Comparison of ENCODE assay signal across 16 cellular contexts in genomic region chr9:18037981-18038380, GRCh38.
A peak's percentile ranks its signal among the peaks of the same experiment; 100 is the strongest.
DNase-seq lines count a peak whose midpoint lies in the region; ATAC-seq and TF ChIP-seq lines count a peak whose summit lies in the region.
"Had no signal": no experiment of that assay in that cellular context is flagged by ENCODE, and none has a peak within 500 bp of the region (broad histone marks: within the 10 kb centered on the region; RNA-seq: fewer than 3 reads in every experiment).

No MANE protein-coding gene starts in this region.

- peaks cover 0 to 51% (median 4%) of the 10 kb centered on the region in 4 donors for H3K4me1 ChIP-seq in tibial artery
- H3K4me1 ChIP-seq in naive thymus-derived CD4-positive, alpha-beta T cell (ENCODE audit: control insufficient read depth in 2 of 2, insufficient read depth in 2 of 2, low read length in 2 of 2) = no peaks in the 10 kb centered on the region
- H3K4me1 ChIP-seq: BLaER1, Caco-2 had no signal

- TF ChIP-seq CTCF in tibial artery (IDR thresholded peaks at IDR 0.05) = no peak

- H3K27ac ChIP-seq in tibial artery = peak overlapping the region; percentile 2 to 50
- no peak overlapping the region for H3K27ac ChIP-seq in naive thymus-derived CD4-positive, alpha-beta T cell (ENCODE audit: low read depth, low read length)
- H3K27ac ChIP-seq: BLaER1 had no signal

- H3K27ac Mint-ChIP-seq in activated CD8-positive, alpha-beta memory T cell treated with anti-CD3 and anti-CD28 coated beads, Interleukin-2, amount 10 ng/mL, durations not matched to agents 7 days and 5 days = no peak overlapping the region
- H3K27ac Mint-ChIP-seq in naive thymus-derived CD4-positive, alpha-beta T cell = no peak overlapping the region
- H3K27ac Mint-ChIP-seq: CD8-positive, alpha-beta memory T cell; GM23338 had no signal

- H3K27me3 ChIP-seq in tibial artery = no peaks in the 10 kb centered on the region
- H3K27me3 ChIP-seq in naive thymus-derived CD4-positive, alpha-beta T cell (ENCODE audit: control insufficient read depth in 2 of 2, insufficient read depth in 2 of 2, low read length in 2 of 2) = no peaks in the 10 kb centered on the region
- H3K27me3 ChIP-seq: BLaER1 had no signal

- no peaks in the 10 kb centered on the region for H3K9me3 ChIP-seq in tibial artery
- no peaks in the 10 kb centered on the region for H3K9me3 ChIP-seq in naive thymus-derived CD4-positive, alpha-beta T cell (ENCODE audit: control insufficient read depth in 2 of 3, low read length in 3 of 3)
- H3K9me3 ChIP-seq: BLaER1, Caco-2, HAP-1 had no signal

- no peaks in the 10 kb centered on the region for H3K4me1 Mint-ChIP-seq in activated CD8-positive, alpha-beta memory T cell treated with anti-CD3 and anti-CD28 coated beads, Interleukin-2, amount 10 ng/mL, durations not matched to agents 7 days and 5 days
- no peaks in the 10 kb centered on the region for H3K4me1 Mint-ChIP-seq in naive thymus-derived CD4-positive, alpha-beta T cell
- H3K4me1 Mint-ChIP-seq: CD8-positive, alpha-beta memory T cell had no signal

- H3K4me3 ChIP-seq in tibial artery = no peak overlapping the region
- H3K4me3 ChIP-seq in naive thymus-derived CD4-positive, alpha-beta T cell (ENCODE audit: low read length) = no peak overlapping the region
- H3K4me3 ChIP-seq: BLaER1, GM12878, GM23338, HAP-1 had no signal

- no peak overlapping the region for H3K4me3 Mint-ChIP-seq in activated CD8-positive, alpha-beta memory T cell treated with anti-CD3 and anti-CD28 coated beads, Interleukin-2, amount 10 ng/mL, durations not matched to agents 7 days and 5 days
- no peak overlapping the region for H3K4me3 Mint-ChIP-seq in naive thymus-derived CD4-positive, alpha-beta T cell
- H3K4me3 Mint-ChIP-seq: CD8-positive, alpha-beta memory T cell; GM23338 had no signal

- intact Hi-C loops in tibial artery (cut with DNase I; ENCODE audit: low total_unique reads) = no loop called here
- intact Hi-C loops in naive thymus-derived CD4-positive, alpha-beta T cell (cut with micrococcal nuclease) = no loop called here

- H3K9me3 Mint-ChIP-seq in activated CD8-positive, alpha-beta memory T cell treated with anti-CD3 and anti-CD28 coated beads, Interleukin-2, amount 10 ng/mL, durations not matched to agents 7 days and 5 days (ENCODE audit: low read depth) = no peaks in the 10 kb centered on the region
- peaks cover 0 to 5% (median 0%) of the 10 kb centered on the region in 11 donors for H3K9me3 Mint-ChIP-seq in naive thymus-derived CD4-positive, alpha-beta T cell
- H3K9me3 Mint-ChIP-seq: GM23338 had no signal

- CTCF ChIA-PET in activated CD8-positive, alpha-beta memory T cell treated with anti-CD3 and anti-CD28 coated beads, Interleukin-2, amount 10 ng/mL, durations not matched to agents 7 days and 5 days (lab: Charles Lee) = no interaction called here
- CTCF ChIA-PET in naive thymus-derived CD4-positive, alpha-beta T cell (lab: Charles Lee) = no interaction called here

- no peaks in the 10 kb centered on the region for H3K27me3 Mint-ChIP-seq in activated CD8-positive, alpha-beta memory T cell treated with anti-CD3 and anti-CD28 coated beads, Interleukin-2, amount 10 ng/mL, durations not matched to agents 7 days and 5 days
- no peaks in the 10 kb centered on the region for H3K27me3 Mint-ChIP-seq in naive thymus-derived CD4-positive, alpha-beta T cell
- H3K27me3 Mint-ChIP-seq: CD8-positive, alpha-beta memory T cell had no signal

- no peaks in the 10 kb centered on the region for H3K36me3 Mint-ChIP-seq in activated CD8-positive, alpha-beta memory T cell treated with anti-CD3 and anti-CD28 coated beads, Interleukin-2, amount 10 ng/mL, durations not matched to agents 7 days and 5 days
- no peaks in the 10 kb centered on the region for H3K36me3 Mint-ChIP-seq in naive thymus-derived CD4-positive, alpha-beta T cell
- H3K36me3 Mint-ChIP-seq: CD8-positive, alpha-beta memory T cell had no signal

- ATAC-seq in activated CD8-positive, alpha-beta memory T cell treated with anti-CD3 and anti-CD28 coated beads, Interleukin-2, amount 10 ng/mL, durations not matched to agents 7 days and 5 days = no peak
- ATAC-seq in naive thymus-derived CD4-positive, alpha-beta T cell = no peak
- ATAC-seq: GM12878, GM23338 had no signal

- H3K36me3 ChIP-seq in tibial artery = no peaks in the 10 kb centered on the region
- H3K36me3 ChIP-seq in naive thymus-derived CD4-positive, alpha-beta T cell (ENCODE audit: control insufficient read depth in 2 of 3, insufficient read depth in 3 of 3, low read length in 3 of 3) = no peaks in the 10 kb centered on the region
- H3K36me3 ChIP-seq: BLaER1, HAP-1 had no signal

- DNase-seq in NCI-H82 (lab: John Stamatoyannopoulos, UW) = peak; percentile 3
- DNase-seq in NCI-H82 treated with DMSO at 0.1 percent for 48 hours (lab: John Stamatoyannopoulos, UW; ENCODE audit: unreplicated experiment) = no peak
- DNase-seq in NCI-H446 (lab: John Stamatoyannopoulos, UW) = peak; percentile 77 to 92
- peak; percentile 5 for DNase-seq in cerebellum (ENCODE audit: low spot score)
- DNase-seq in tibial artery = no peak
- DNase-seq in hippocampal formation (lab: John Stamatoyannopoulos, UW) = no peak
- no peak for DNase-seq in activated CD8-positive, alpha-beta memory T cell treated with anti-CD3 and anti-CD28 coated beads, Interleukin-2, amount 10 ng/mL, durations not matched to agents 7 days and 5 days
- DNase-seq in naive thymus-derived CD4-positive, alpha-beta T cell = no peak
- DNase-seq: 8988T; AML-193; Caco-2; CD8-positive, alpha-beta memory T cell had no signal

- POLR2A ChIA-PET in naive thymus-derived CD4-positive, alpha-beta T cell (lab: Charles Lee) = no interaction called here

Comparison
In these comparisons a context has a peak if more than half of its experiments do, and no peak if none do; other contexts are left out.
1. DNase-seq: peak in NCI-H82 (single experiment), NCI-H446 (2 of 2) and cerebellum (single experiment); none in NCI-H82 treated with DMSO at 0.1 percent for 48 hours (single experiment), tibial artery (0 of 2), hippocampal formation (0 of 2), activated CD8-positive, alpha-beta memory T cell treated with anti-CD3 and anti-CD28 coated beads, Interleukin-2, amount 10 ng/mL, durations not matched to agents 7 days and 5 days (single experiment) and naive thymus-derived CD4-positive, alpha-beta T cell (0 of 9).